ENCODE assay signal across 9 cellular contexts in genomic region chr13:109684836-109685602, GRCh38.
DNase-seq lines count a peak whose midpoint lies in the region; ATAC-seq and TF ChIP-seq lines count a peak whose summit lies in the region.
"Had no signal": no experiment of that assay in that cellular context is flagged by ENCODE, and none has a peak within 500 bp of the region (broad histone marks: within the 10 kb centered on the region; RNA-seq: fewer than 3 reads in every experiment).

No MANE protein-coding gene starts in this region.

- ATAC-seq in left lobe of liver (peak; percentile 77), thoracic aorta (ENCODE audit: insufficient number of reproducible peaks, low FRiP score, low read depth) (no peak), GM18873 (IDR thresholded peaks at IDR 0.05; ENCODE audit: low FRiP score, unreplicated experiment) (no peak)

- H3K9me3 ChIP-seq in mammary epithelial cell (replicated peaks; ENCODE audit: insufficient read depth, low read length) (no peaks in the 10 kb centered on the region), thoracic aorta (no peaks in the 10 kb centered on the region)

- dilution Hi-C loops in mammary epithelial cell (cut with HindIII; ENCODE audit: low sequenced_read_pairs): loop anchor here (5.0 kb wide), 1 partner anchor 48 kb away; no protein-coding TSS in a partner anchor

- intact Hi-C loops in mammary epithelial cell (cut with micrococcal nuclease): no loop called here

- DNase-seq in NCI-H187 (lab: John Stamatoyannopoulos, UW): peak; percentile 50 to 69
- DNase-seq in NCI-H187 treated with DMSO at 0.1 percent for 48 hours (lab: John Stamatoyannopoulos, UW): no peak
- DNase-seq in mammary epithelial cell: peak; percentile 74
- DNase-seq in left lobe of liver (ENCODE audit: low spot score): peak; percentile 91
- no peak for DNase-seq in thoracic aorta (ENCODE audit: low spot score)
- DNase-seq in cerebellar cortex (ENCODE audit: low spot score): no peak
- no peak for DNase-seq in SIG-M5 treated with dmso at 0.1 percent for 504 hours (lab: John Stamatoyannopoulos, UW; ENCODE audit: unreplicated experiment)
- DNase-seq: cerebellar nuclear complex had no signal

- no peaks in the 10 kb centered on the region for H3K27me3 ChIP-seq in mammary epithelial cell (ENCODE audit: insufficient read depth, low read length)
- H3K27me3 ChIP-seq in thoracic aorta (replicated peaks; ENCODE audit: insufficient read depth): no peaks in the 10 kb centered on the region

- TF ChIP-seq CTCF in mammary epithelial cell (conservative IDR thresholded peaks at IDR 0.05 in 1 of 2, IDR thresholded peaks at IDR 0.05 in 1 of 2; ENCODE audit: extremely low read depth in 1 of 2, insufficient read depth in 1 of 2, low read depth in 1 of 2, low read length in 2 of 2) (no peak), thoracic aorta (IDR thresholded peaks at IDR 0.05) (no peak)

- 71% methylated on average over 12 of the region's 17 CpGs for WGBS in mammary epithelial cell (ENCODE audit: low coverage, missing lambda C conversion rate)

- CTCF ChIA-PET in mammary epithelial cell (lab: Charles Lee; ENCODE audit: low non-redundant PET): no interaction called here

- no peaks in the 10 kb centered on the region for H3K4me1 ChIP-seq in mammary epithelial cell (ENCODE audit: insufficient read depth, low read length)
- H3K4me1 ChIP-seq in thoracic aorta (ENCODE audit: control insufficient read depth in 1 of 2, low read depth in 2 of 2): peaks cover 0 to 11% of the 10 kb centered on the region in 2 donors

- no peaks in the 10 kb centered on the region for H4K20me1 ChIP-seq in mammary epithelial cell (ENCODE audit: insufficient read depth, low read length)

- H3K4me3 ChIP-seq in mammary epithelial cell (replicated peaks in 1 of 3; ENCODE audit: insufficient read depth in 1 of 3, low read depth in 2 of 3, low read length in 3 of 3) (no peak overlapping the region), thoracic aorta (peak overlapping the region; percentile 32)

- H3K4me2 ChIP-seq in mammary epithelial cell (ENCODE audit: insufficient read depth, low read depth, low read length): no peak overlapping the region

- in situ Hi-C loops in mammary epithelial cell (cut with MboI; ENCODE audit: low sequenced_read_pairs in 2 of 2): no loop called here

- H3K36me3 ChIP-seq in mammary epithelial cell (ENCODE audit: insufficient read depth, low read length): no peaks in the 10 kb centered on the region
- H3K36me3 ChIP-seq in thoracic aorta: no peaks in the 10 kb centered on the region

- H2AFZ ChIP-seq in mammary epithelial cell (ENCODE audit: low read depth, low read length): peak overlapping the region; percentile 19

- BruUV-seq in mammary epithelial cell (replicated peaks; lab: Mats Ljungman, UMichigan): no TSS peak

- H3K9ac ChIP-seq in mammary epithelial cell (ENCODE audit: insufficient read depth, low read length): no peak overlapping the region

- no peaks in the 10 kb centered on the region for H3K79me2 ChIP-seq in mammary epithelial cell (ENCODE audit: insufficient read depth, low read length)

- no peak overlapping the region for H3K27ac ChIP-seq in mammary epithelial cell (ENCODE audit: insufficient read depth, low read depth, low read length)
- H3K27ac ChIP-seq in thoracic aorta: no peak overlapping the region

Comparison
In these comparisons a context has a peak if more than half of its experiments do, and no peak if none do; other contexts are left out.
1. DNase-seq: peak in NCI-H187 (2 of 2), mammary epithelial cell (single experiment) and left lobe of liver (single experiment); none in NCI-H187 treated with DMSO at 0.1 percent for 48 hours (single experiment), thoracic aorta (single experiment), cerebellar cortex (single experiment) and SIG-M5 treated with dmso at 0.1 percent for 504 hours (single experiment).